ENCODE assay signal across 9 cellular contexts in genomic region chr10:58641095-58641531, GRCh38.
DNase-seq lines count a peak whose midpoint lies in the region; ATAC-seq, FAIRE-seq and TF ChIP-seq lines count a peak whose summit lies in the region.
"Had no signal": no experiment of that assay in that cellular context is flagged by ENCODE, and none has a peak within 500 bp of the region (broad histone marks: within the 10 kb centered on the region; RNA-seq: fewer than 3 reads in every experiment).

No MANE protein-coding gene starts in this region.

- H3K9ac ChIP-seq in mammary epithelial cell (ENCODE audit: insufficient read depth, low read length) = no peak overlapping the region
- H3K9ac ChIP-seq in kidney (ENCODE audit: low read length in 2 of 2) = no peak overlapping the region

- H3K36me3 ChIP-seq in mammary epithelial cell (ENCODE audit: insufficient read depth, low read length) = no peaks in the 10 kb centered on the region
- H3K36me3 ChIP-seq in osteoblast (ENCODE audit: insufficient read depth, low read length) = no peaks in the 10 kb centered on the region
- no peaks in the 10 kb centered on the region for H3K36me3 ChIP-seq in kidney (ENCODE audit: control insufficient read depth in 1 of 2, insufficient read depth in 2 of 2, low read length in 2 of 2)
- no peaks in the 10 kb centered on the region for H3K36me3 ChIP-seq in aorta (ENCODE audit: control insufficient read depth in 1 of 2, insufficient read depth in 2 of 2, low read length in 1 of 2)

- no peak overlapping the region for H3K4me3 Mint-ChIP-seq in activated CD4-positive, alpha-beta T cell treated with anti-CD3 and anti-CD28 coated beads for 36 hours
- H3K4me3 Mint-ChIP-seq: activated B cell treated with CpG ODN at 0.5 μM for 24 hours had no signal

- no peaks in the 10 kb centered on the region for H3K36me3 Mint-ChIP-seq in activated CD4-positive, alpha-beta T cell treated with anti-CD3 and anti-CD28 coated beads for 36 hours (ENCODE audit: low read depth)

- H4K20me1 ChIP-seq in mammary epithelial cell (ENCODE audit: insufficient read depth, low read length) (no peaks in the 10 kb centered on the region), osteoblast (ENCODE audit: insufficient read depth, low read length) (no peaks in the 10 kb centered on the region)

- no peaks in the 10 kb centered on the region for H3K9me3 Mint-ChIP-seq in activated CD4-positive, alpha-beta T cell treated with anti-CD3 and anti-CD28 coated beads for 36 hours (ENCODE audit: low read depth)
- H3K9me3 Mint-ChIP-seq: activated B cell treated with CpG ODN at 0.5 μM for 24 hours had no signal

- H3K4me1 ChIP-seq in mammary epithelial cell (ENCODE audit: insufficient read depth, low read length) = peaks cover 34% of the 10 kb centered on the region
- peaks cover 71% of the 10 kb centered on the region for H3K4me1 ChIP-seq in osteoblast (ENCODE audit: insufficient read depth, low read length)
- peaks cover 10 to 38% of the 10 kb centered on the region in 2 donors for H3K4me1 ChIP-seq in kidney (ENCODE audit: control insufficient read depth in 1 of 2, insufficient read depth in 1 of 2, low read depth in 1 of 2, low read length in 2 of 2)
- H3K4me1 ChIP-seq in aorta (ENCODE audit: control insufficient read depth in 1 of 2, insufficient read depth in 2 of 2, low read length in 2 of 2) = no peaks in the 10 kb centered on the region

- no peak overlapping the region for H3K27ac Mint-ChIP-seq in activated CD4-positive, alpha-beta T cell treated with anti-CD3 and anti-CD28 coated beads for 36 hours
- H3K27ac Mint-ChIP-seq: activated B cell treated with CpG ODN at 0.5 μM for 24 hours had no signal

- peaks cover 7% of the 10 kb centered on the region for H3K27me3 Mint-ChIP-seq in activated CD4-positive, alpha-beta T cell treated with anti-CD3 and anti-CD28 coated beads for 36 hours

- 0% methylated on average over 5 of the region's 5 CpGs for WGBS in mammary epithelial cell (ENCODE audit: low coverage, missing lambda C conversion rate)
- WGBS in aorta, 2 donors = 50 to 53% methylated on average over 5 of the region's 5 CpGs

- intact Hi-C loops in mammary epithelial cell (cut with micrococcal nuclease) = loop anchor here (1.0 to 2.0 kb wide), 2 partner anchors 110 to 226 kb away; no protein-coding TSS in a partner anchor
- intact Hi-C loops in kidney (cut with DNase I) = no loop called here
- intact Hi-C loops in aorta (cut with DNase I) = no loop called here
- intact Hi-C loops in activated CD4-positive, alpha-beta T cell treated with anti-CD3 and anti-CD28 coated beads for 36 hours (cut with DNase I, micrococcal nuclease) = no loop called here

- dilution Hi-C loops in mammary epithelial cell (cut with HindIII; ENCODE audit: low sequenced_read_pairs) = no loop called here

- H3K4me1 Mint-ChIP-seq in activated CD4-positive, alpha-beta T cell treated with anti-CD3 and anti-CD28 coated beads for 36 hours = no peaks in the 10 kb centered on the region
- H3K4me1 Mint-ChIP-seq: activated B cell treated with CpG ODN at 0.5 μM for 24 hours had no signal

- POLR2A ChIA-PET in activated CD4-positive, alpha-beta T cell treated with anti-CD3 and anti-CD28 coated beads for 36 hours (lab: Charles Lee) = no interaction called here

- in situ Hi-C loops in mammary epithelial cell (cut with MboI; ENCODE audit: low sequenced_read_pairs in 2 of 2) = no loop called here

- H2AFZ ChIP-seq in mammary epithelial cell (ENCODE audit: low read depth, low read length) = peak overlapping the region; percentile 63
- no peak overlapping the region for H2AFZ ChIP-seq in osteoblast (ENCODE audit: low read length)

- no peaks in the 10 kb centered on the region for H3K27me3 ChIP-seq in mammary epithelial cell (ENCODE audit: insufficient read depth, low read length)
- H3K27me3 ChIP-seq in osteoblast (ENCODE audit: insufficient read depth, low read length) = no peaks in the 10 kb centered on the region
- no peaks in the 10 kb centered on the region for H3K27me3 ChIP-seq in aorta (ENCODE audit: control insufficient read depth in 1 of 2, insufficient read depth in 2 of 2, low read length in 1 of 2)

- TF ChIP-seq CTCF in mammary epithelial cell (conservative IDR thresholded peaks at IDR 0.05 in 1 of 2, IDR thresholded peaks at IDR 0.05 in 1 of 2; ENCODE audit: extremely low read depth in 1 of 2, insufficient read depth in 1 of 2, low read depth in 1 of 2, low read length in 2 of 2) (peak; percentile 8 to 46), osteoblast (IDR thresholded peaks at IDR 0.05; ENCODE audit: extremely low read depth, low read depth, low read length) (peak; percentile 49), kidney (IDR thresholded peaks at IDR 0.05; ENCODE audit: borderline replicate concordance, extremely low read depth, insufficient read depth) (no peak)

- no peak for ATAC-seq in aorta (ENCODE audit: low FRiP score)
- no peak for ATAC-seq in activated CD4-positive, alpha-beta T cell treated with anti-CD3 and anti-CD28 coated beads for 36 hours
- no peak for ATAC-seq in HG03457 (IDR thresholded peaks at IDR 0.05; ENCODE audit: unreplicated experiment)

- BruUV-seq in mammary epithelial cell (replicated peaks; lab: Mats Ljungman, UMichigan) = no TSS peak

- H3K4me2 ChIP-seq in mammary epithelial cell (ENCODE audit: insufficient read depth, low read depth, low read length) (peak overlapping the region; percentile 43), osteoblast (ENCODE audit: insufficient read depth, low read length) (peak overlapping the region; percentile 14)

- H3K79me2 ChIP-seq in mammary epithelial cell (ENCODE audit: insufficient read depth, low read length) (peaks cover 32% of the 10 kb centered on the region), osteoblast (ENCODE audit: insufficient read depth, low read length) (peaks cover 65% of the 10 kb centered on the region)

- no peak for FAIRE-seq in kidney (lab: Jason Lieb, UNC)

- peak overlapping the region in 1 of 3 experiments; percentile 1 for H3K4me3 ChIP-seq in mammary epithelial cell (replicated peaks in 1 of 3; ENCODE audit: insufficient read depth in 1 of 3, low read depth in 2 of 3, low read length in 3 of 3)
- H3K4me3 ChIP-seq in osteoblast (ENCODE audit: insufficient read depth, low read length) = no peak overlapping the region
- H3K4me3 ChIP-seq in kidney (ENCODE audit: low read length in 2 of 2) = no peak overlapping the region
- H3K4me3 ChIP-seq in aorta (ENCODE audit: low read length in 2 of 2) = no peak overlapping the region

- DNase-seq in Daoy (ENCODE audit: low read depth) = peak; percentile 89
- DNase-seq in MV-4-11 (lab: John Stamatoyannopoulos, UW) = peak; percentile 39
- peak; percentile 95 for DNase-seq in mammary epithelial cell
- DNase-seq in osteoblast (ENCODE audit: insufficient read length, low spot score, missing footprints) = peak; percentile 55
- no peak for DNase-seq in kidney
- DNase-seq in aorta = no peak
- DNase-seq in activated CD4-positive, alpha-beta T cell treated with anti-CD3 and anti-CD28 coated beads for 36 hours = no peak
- DNase-seq: activated B cell treated with CpG ODN at 0.5 μM for 24 hours had no signal

- CTCF ChIA-PET in mammary epithelial cell (lab: Charles Lee; ENCODE audit: low non-redundant PET) = interaction anchor here (0.7 kb wide), 2 partner anchors 133 to 136 kb away, joined by 3 to 8 read pairs; no protein-coding TSS in a partner anchor
- CTCF ChIA-PET in activated CD4-positive, alpha-beta T cell treated with anti-CD3 and anti-CD28 coated beads for 36 hours (lab: Charles Lee) = interaction anchor here (0.6 to 1.3 kb wide), 4 partner anchors 16 to 336 kb away, joined by 3 to 5 read pairs (median 4); no protein-coding TSS in a partner anchor

- H3K27ac ChIP-seq in mammary epithelial cell (ENCODE audit: insufficient read depth, low read depth, low read length) (peak overlapping the region; percentile 81), osteoblast (ENCODE audit: low read depth, low read length) (peak overlapping the region; percentile 91), kidney (ENCODE audit: low read depth in 2 of 2, low read length in 2 of 2) (peak overlapping the region in 1 of 2 donors; percentile 5), aorta (ENCODE audit: low read depth in 1 of 2, low read length in 2 of 2) (no peak overlapping the region)

- H3K9me3 ChIP-seq in mammary epithelial cell (replicated peaks; ENCODE audit: insufficient read depth, low read length) (no peaks in the 10 kb centered on the region), osteoblast (ENCODE audit: low read depth, low read length) (no peaks in the 10 kb centered on the region), kidney (ENCODE audit: control insufficient read depth in 1 of 2, low read length in 2 of 2) (no peaks in the 10 kb centered on the region), aorta (ENCODE audit: control insufficient read depth, low read length) (no peaks in the 10 kb centered on the region)

Comparison
In these comparisons a context has a peak if more than half of its experiments do, and no peak if none do; other contexts are left out.
1. DNase-seq: peak in Daoy (single experiment), MV-4-11 (single experiment), mammary epithelial cell (single experiment) and osteoblast (single experiment); none in kidney (single experiment), aorta (0 of 2) and activated CD4-positive, alpha-beta T cell treated with anti-CD3 and anti-CD28 coated beads for 36 hours (single experiment).
2. H3K27ac ChIP-seq: peak in mammary epithelial cell (single experiment) and osteoblast (single experiment); none in aorta (0 of 2).